ENCODE assay signal across 1 cellular context in the genomic region with DNA sequence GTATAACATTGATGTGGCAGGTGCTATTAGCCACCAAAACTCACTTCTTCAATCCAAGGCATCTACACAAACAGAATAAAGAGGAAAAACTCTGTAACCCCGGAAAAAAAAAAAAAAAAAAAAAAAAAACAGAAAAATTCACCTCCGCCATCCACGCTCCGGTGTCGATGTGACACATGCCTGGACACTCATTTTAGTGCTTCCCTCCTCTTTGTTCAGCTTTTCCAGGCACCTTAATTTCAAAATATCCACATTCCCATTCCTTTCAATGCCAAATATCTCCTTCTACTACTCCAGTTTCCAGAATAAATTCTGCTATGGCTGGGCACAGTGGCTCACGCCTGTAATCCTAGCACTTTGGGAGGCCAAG.
A peak's percentile ranks its signal among the peaks of the same experiment; 100 is the strongest.
TF ChIP-seq lines count a peak whose summit lies in the region.

No MANE protein-coding gene starts in this region.

TF ChIP-seq in HepG2, 621 proteins besides CTCF, POLR2A, EP300 and RAD21:
- peak; percentile 23; the same call in 1 of the 2 replicates for TF ChIP-seq ZNF362 (CRISPR knock-in tag; IDR thresholded peaks at IDR 0.05; ENCODE audit: borderline replicate concordance)
- TF ChIP-seq ZNF10 (CRISPR knock-in tag; IDR thresholded peaks at IDR 0.05; ENCODE audit: borderline replicate concordance, low read depth): no peak
- no peak for TF ChIP-seq BRCA1 (CRISPR knock-in tag; IDR thresholded peaks at IDR 0.05)
- TF ChIP-seq STAT5B (CRISPR knock-in tag; IDR thresholded peaks at IDR 0.05): no peak
- 0 out of 2 replicates have a peak, but pooled peaks have one; percentile 46 for TF ChIP-seq ZMYM3 (CRISPR knock-in tag; IDR thresholded peaks at IDR 0.05)
- TF ChIP-seq ZMYM2 (CRISPR knock-in tag; IDR thresholded peaks at IDR 0.05): 0 out of 2 replicates have a peak, but pooled peaks have one; percentile 45
